In genomic region chr1:6822530-6823359, GRCh38 we compare ENCODE assay signal across 10 cellular contexts. TPM values are rescaled to one million over a fixed set of nuclear protein-coding genes. Genes with fewer than 3 reads are reported as not detected.
A peak's percentile ranks its signal among the peaks of the same experiment; 100 is the strongest.
DNase-seq lines count a peak whose midpoint lies in the region; ATAC-seq and TF ChIP-seq lines count a peak whose summit lies in the region.
"Had no signal": no experiment of that assay in that cellular context is flagged by ENCODE, and none has a peak within 500 bp of the region (broad histone marks: within the 10 kb centered on the region; RNA-seq: fewer than 3 reads in every experiment).

No MANE protein-coding gene starts in this region.

- H3K9me1 ChIP-seq in IMR-90 (ENCODE audit: insufficient read depth, low read length), result peaks cover 8% of the 10 kb centered on the region; the same call in 1 of the 2 replicates

- no peak overlapping the region for H3K14ac ChIP-seq in IMR-90 (replicated peaks; ENCODE audit: low read depth, low read length)

- H4K91ac ChIP-seq in IMR-90 (ENCODE audit: insufficient read depth, low read depth, low read length), result no peak overlapping the region

- peaks cover 26 to 60% of the 10 kb centered on the region in 2 experiments for H3K79me1 ChIP-seq in IMR-90 (ENCODE audit: low read depth in 1 of 2, low read length in 2 of 2)

- no peak overlapping the region for H4K8ac ChIP-seq in IMR-90 (ENCODE audit: low read depth in 2 of 2, low read length in 2 of 2)

- peaks cover 12% of the 10 kb centered on the region; the same call in 1 of the 2 replicates for H4K20me1 ChIP-seq in IMR-90 (ENCODE audit: insufficient read depth, low read length)

- no peak overlapping the region for H3K56ac ChIP-seq in IMR-90 (ENCODE audit: extremely low read depth, insufficient read depth, low read length)

- H2BK15ac ChIP-seq in IMR-90 (ENCODE audit: low read depth, low read length), result no peak overlapping the region

- 100% methylated on average over 2 of the region's 10 CpGs; no CpG with 5 or more reads in 1 of the 2 experiments for WGBS in IMR-90 (ENCODE audit: extremely low coverage in 2 of 2, insufficient read length in 1 of 2), 2 experiments
- 56% methylated on average over 10 of the region's 10 CpGs for WGBS in prostate gland

- POLR2A ChIA-PET in IMR-90 (lab: Charles Lee; ENCODE audit: unreplicated experiment), result no interaction called here

- no peak overlapping the region for H3K4ac ChIP-seq in IMR-90 (ENCODE audit: low read depth, low read length)

- H3K27me3 Mint-ChIP-seq in Calu3 (ENCODE audit: unreplicated experiment), result no peaks in the 10 kb centered on the region

- TF ChIP-seq CTCF in Calu3 (IDR thresholded peaks at IDR 0.05; ENCODE audit: unreplicated experiment), result no peak
- TF ChIP-seq CTCF in GM20000 (IDR thresholded peaks at IDR 0.05; ENCODE audit: extremely low read depth, missing control alignments), result no peak
- TF ChIP-seq CTCF in IMR-90 (conservative IDR thresholded peaks at IDR 0.05; ENCODE audit: low read depth, low read length), result no peak
- no peak for TF ChIP-seq CTCF in prostate gland (IDR thresholded peaks at IDR 0.05)

- no peak overlapping the region for H3K18ac ChIP-seq in IMR-90 (ENCODE audit: low read depth, low read length)

- no peaks in the 10 kb centered on the region for H3K36me3 Mint-ChIP-seq in Calu3 (ENCODE audit: insufficient read depth, unreplicated experiment)

- H3K4me1 ChIP-seq in IMR-90 (ENCODE audit: control insufficient read depth, insufficient read depth, low read length), result peaks cover 11% of the 10 kb centered on the region; the same call in 1 of the 2 replicates
- no peaks in the 10 kb centered on the region for H3K4me1 ChIP-seq in prostate gland (replicated peaks)

- no peak overlapping the region; the same call in 1 of the 2 replicates for H3K23ac ChIP-seq in IMR-90 (ENCODE audit: low read depth, low read length)

- no peak overlapping the region for H3K4me2 ChIP-seq in IMR-90 (ENCODE audit: low read depth, low read length)

- in situ Hi-C loops in IMR-90 (cut with MboI; ENCODE audit: low sequenced_read_pairs), result no loop called here

- BruUV-seq in Calu3 (replicated peaks; lab: Mats Ljungman, UMichigan) (no TSS peak), IMR-90 (replicated peaks; lab: Mats Ljungman, UMichigan) (no TSS peak)

- H3K9me3 Mint-ChIP-seq in Calu3 (ENCODE audit: low read depth, unreplicated experiment), result no peaks in the 10 kb centered on the region

- peak overlapping the region; percentile 47 for H3K4me3 Mint-ChIP-seq in Calu3 (ENCODE audit: low read depth, unreplicated experiment)

- peak; percentile 51; the same call in 1 of the 2 replicates for ATAC-seq in IMR-90 (ENCODE audit: low read depth)
- ATAC-seq in HG03045 (IDR thresholded peaks at IDR 0.05; ENCODE audit: unreplicated experiment), result no peak

- no peak for TF ChIP-seq RAD21 in IMR-90 (IDR thresholded peaks at IDR 0.05; ENCODE audit: low read length)

- H3K9me3 ChIP-seq in IMR-90 (ENCODE audit: control insufficient read depth, insufficient read depth, low read length) (no peaks in the 10 kb centered on the region), prostate gland (no peaks in the 10 kb centered on the region)

- no peak overlapping the region for H4K5ac ChIP-seq in IMR-90 (ENCODE audit: low read depth, low read length)

- no peak overlapping the region for H2BK5ac ChIP-seq in IMR-90 (ENCODE audit: low read depth, low read length, poor library complexity, severe bottlenecking)

- no peak overlapping the region for H2AFZ ChIP-seq in IMR-90 (replicated peaks; ENCODE audit: low read length, poor library complexity)

- H3K27ac ChIP-seq in IMR-90 (ENCODE audit: insufficient read depth, low read length) (no peak overlapping the region), prostate gland (no peak overlapping the region)

- H2AK5ac ChIP-seq in IMR-90 (ENCODE audit: low read depth, low read length), result no peak overlapping the region

- no peak overlapping the region for H2AK9ac ChIP-seq in IMR-90 (replicated peaks; ENCODE audit: low read depth, low read length, poor library complexity)

- peaks cover 1% of the 10 kb centered on the region; the same call in 1 of the 2 replicates for H3K36me3 ChIP-seq in IMR-90 (ENCODE audit: control insufficient read depth, insufficient read depth, low read length)
- H3K36me3 ChIP-seq in prostate gland, result no peaks in the 10 kb centered on the region

- H2BK20ac ChIP-seq in IMR-90 (ENCODE audit: low read depth, low read length), result no peak overlapping the region

- CTCF ChIA-PET in Calu3 (lab: Charles Lee) (no interaction called here), IMR-90 (lab: Yijun Ruan, JAX) (interaction anchor here (0.6 kb wide), 1 partner anchor 24 kb away, joined by 3 read pairs; no protein-coding TSS in a partner anchor)

- H3K9ac ChIP-seq in IMR-90 (ENCODE audit: low read depth, low read length), result no peak overlapping the region

- TF ChIP-seq POLR2A in IMR-90 (IDR thresholded peaks at IDR 0.05; ENCODE audit: low read depth, low read length) (no peak), prostate gland (IDR thresholded peaks at IDR 0.05) (no peak)

- no peak overlapping the region for H2BK120ac ChIP-seq in IMR-90 (ENCODE audit: low read depth, low read length)

- H3K27ac Mint-ChIP-seq in Calu3 (ENCODE audit: unreplicated experiment), result peak overlapping the region; percentile 36

- H3K4me3 ChIP-seq in IMR-90 (ENCODE audit: insufficient read depth, low read depth, low read length) (no peak overlapping the region), prostate gland (no peak overlapping the region)

- dilution Hi-C loops in IMR-90 (cut with HindIII; ENCODE audit: low sequenced_read_pairs, unreplicated experiment), result no loop called here

- intact Hi-C loops in Calu3 (cut with micrococcal nuclease; ENCODE audit: unreplicated experiment) (loop anchor here (5.0 kb wide), 1 partner anchor 40 kb away; no protein-coding TSS in a partner anchor), IMR-90 (cut with micrococcal nuclease) (loop anchor here (5.0 kb wide), 1 partner anchor 40 kb away; no protein-coding TSS in a partner anchor), prostate gland (cut with DNase I) (no loop called here)

- DNase-seq in Calu3, result peak; percentile 16
- DNase-seq in GM20000 (ENCODE audit: low spot score), result peak; percentile 19
- DNase-seq in IMR-90, result no peak
- DNase-seq in left kidney (ENCODE audit: low read depth, low spot score), result peak; percentile 84
- no peak for DNase-seq in stimulated activated CD4-positive, alpha-beta T cell treated with anti-CD3 and anti-CD28 coated beads, Interleukin-4, amount 100 ng/mL, for 4 hours
- DNase-seq in NCI-H2196 (lab: John Stamatoyannopoulos, UW; ENCODE audit: unreplicated experiment), result no peak
- DNase-seq in prostate gland (ENCODE audit: low spot score), result no peak
- DNase-seq: DND-41; stimulated activated naive CD4-positive, alpha-beta T cell treated with Interleukin-2 at 50 U/mL for 16 hours had no signal

- peaks cover 27% of the 10 kb centered on the region for H3K4me1 Mint-ChIP-seq in Calu3 (ENCODE audit: low read depth, unreplicated experiment)

- H3K27me3 ChIP-seq in IMR-90 (ENCODE audit: control insufficient read depth, insufficient read depth, low read length) (no peaks in the 10 kb centered on the region), prostate gland (replicated peaks; ENCODE audit: insufficient read depth) (no peaks in the 10 kb centered on the region)

TF ChIP-seq in IMR-90, 13 proteins besides CTCF, POLR2A, EP300 and RAD21:
- TF ChIP-seq RFX5 (IDR thresholded peaks at IDR 0.05; ENCODE audit: low read depth, low read length), result no peak
- no peak for TF ChIP-seq MXI1 (IDR thresholded peaks at IDR 0.05; ENCODE audit: borderline replicate concordance, low read depth, low read length)
- TF ChIP-seq BHLHE40 (IDR thresholded peaks at IDR 0.05; ENCODE audit: low read depth, low read length), result no peak
- TF ChIP-seq MAZ (IDR thresholded peaks at IDR 0.05; ENCODE audit: borderline replicate concordance, low read depth, low read length), result no peak
- no peak for TF ChIP-seq USF2 (IDR thresholded peaks at IDR 0.05; ENCODE audit: low read depth, low read length)
- TF ChIP-seq RCOR1 (IDR thresholded peaks at IDR 0.05; ENCODE audit: insufficient replicate concordance, low read length), result no peak
- no peak for TF ChIP-seq FOS (IDR thresholded peaks at IDR 0.05; ENCODE audit: low read depth, low read length)
- no peak for TF ChIP-seq SMC3 (IDR thresholded peaks at IDR 0.05; ENCODE audit: low read depth, low read length)
- no peak for TF ChIP-seq ELK1 (IDR thresholded peaks at IDR 0.05; ENCODE audit: borderline replicate concordance, low read depth, low read length)

RNA-seq across cellular contexts. Expression of gene CAMTA1, which starts 37.5 kb away (rescaled TPM):
- total RNA-seq in Calu3 (2022), result 50.3 and 55.1 TPM in 2 replicates
- 35.5 and 65.3 TPM in 2 replicates for total RNA-seq in IMR-90 (2012; rRNA removed)
- 52.0 and 74.3 TPM in 2 replicates for polyA plus RNA-seq in IMR-90 (2012; rRNA removed)
- 41.7 and 81.6 TPM in 2 replicates for polyA plus RNA-seq in IMR-90 (2012; cell fraction: cytosol; rRNA removed)
- 8.2 and 38.2 TPM in 2 replicates for polyA plus RNA-seq in IMR-90 (2012; cell fraction: nucleus; rRNA removed; ENCODE audit: low replicate concordance)
- 100 to 1,000 TPM; 100 to 102 TPM for total RNA-seq in prostate gland

Comparison
In these comparisons a context has a peak if more than half of its experiments do, and no peak if none do; other contexts are left out.
1. DNase-seq: peak in Calu3 (single experiment), GM20000 (single experiment) and left kidney (single experiment); none in IMR-90 (single experiment), stimulated activated CD4-positive, alpha-beta T cell treated with anti-CD3 and anti-CD28 coated beads, Interleukin-4, amount 100 ng/mL, for 4 hours (0 of 2), NCI-H2196 (single experiment) and prostate gland (single experiment).